In the genomic region with DNA sequence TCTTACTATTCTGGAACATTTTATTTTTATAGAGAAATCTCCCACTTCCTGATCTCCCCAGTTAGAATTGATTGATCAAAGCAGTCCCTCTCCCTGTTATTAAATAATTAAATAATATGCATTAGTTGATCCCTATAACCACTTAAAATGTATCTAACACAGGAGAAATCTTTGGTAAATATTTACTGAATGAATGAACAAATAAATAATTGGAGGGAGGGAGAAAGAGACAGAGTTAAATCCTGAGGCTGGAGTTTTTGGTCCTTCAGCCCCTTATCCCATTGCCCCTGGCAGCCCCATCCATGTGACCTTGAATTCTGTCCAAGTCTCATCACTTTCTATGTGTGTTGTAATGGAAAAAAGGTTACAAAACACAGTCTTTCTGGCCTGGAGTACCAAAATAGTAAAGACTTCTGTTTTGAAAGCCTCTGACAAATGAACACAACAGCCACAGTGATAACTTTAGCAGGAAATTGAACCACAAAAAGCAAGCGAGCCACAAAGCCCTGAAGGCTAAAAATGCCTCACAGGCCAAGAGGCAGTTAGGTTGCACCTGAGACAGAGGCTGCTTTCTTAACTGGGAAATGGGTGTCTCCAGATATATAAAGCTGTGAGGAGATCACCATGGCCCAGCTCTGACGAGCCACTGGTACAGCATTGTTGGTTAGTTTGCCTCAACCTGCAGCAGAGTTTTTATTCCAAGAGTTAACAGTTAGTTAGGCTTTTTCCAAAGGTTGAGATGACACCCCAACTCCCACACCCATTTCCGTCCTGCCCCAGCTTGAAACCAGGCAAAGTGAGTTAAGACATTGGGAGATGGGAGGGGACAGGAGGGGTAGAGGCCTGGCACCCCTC, we compare ENCODE assay signal across 1 cellular context.
TF ChIP-seq lines count a peak whose summit lies in the region.

No MANE protein-coding gene starts in this region.

TF ChIP-seq in IMR-90, 13 proteins besides CTCF, POLR2A, EP300 and RAD21 (continued from another document):
- TF ChIP-seq, protein P1, sequence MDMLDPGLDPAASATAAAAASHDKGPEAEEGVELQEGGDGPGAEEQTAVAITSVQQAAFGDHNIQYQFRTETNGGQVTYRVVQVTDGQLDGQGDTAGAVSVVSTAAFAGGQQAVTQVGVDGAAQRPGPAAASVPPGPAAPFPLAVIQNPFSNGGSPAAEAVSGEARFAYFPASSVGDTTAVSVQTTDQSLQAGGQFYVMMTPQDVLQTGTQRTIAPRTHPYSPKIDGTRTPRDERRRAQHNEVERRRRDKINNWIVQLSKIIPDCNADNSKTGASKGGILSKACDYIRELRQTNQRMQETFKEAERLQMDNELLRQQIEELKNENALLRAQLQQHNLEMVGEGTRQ (IDR thresholded peaks at IDR 0.05; ENCODE audit: low read depth, low read length) = no peak
- TF ChIP-seq SMC3 (IDR thresholded peaks at IDR 0.05; ENCODE audit: low read depth, low read length) (no peak), CHD1 (IDR thresholded peaks at IDR 0.05; ENCODE audit: low read depth, low read length) (no peak), FOS (IDR thresholded peaks at IDR 0.05; ENCODE audit: low read depth, low read length) (no peak), NFE2L2 (IDR thresholded peaks at IDR 0.05; ENCODE audit: low read depth, low read length) (no peak), MXI1 (IDR thresholded peaks at IDR 0.05; ENCODE audit: borderline replicate concordance, low read depth, low read length) (no peak), MAZ (IDR thresholded peaks at IDR 0.05; ENCODE audit: borderline replicate concordance, low read depth, low read length) (no peak)
